Comparison of ENCODE assay signal across 26 cellular contexts in genomic region chr17:60130466-60130865, GRCh38. TPM values are rescaled to one million over a fixed set of nuclear protein-coding genes. Genes with fewer than 3 reads are reported as not detected.
"Had no signal": no experiment of that assay in that cellular context is flagged by ENCODE, and none has a peak within 500 bp of the region (broad histone marks: within the 10 kb centered on the region; RNA-seq: fewer than 3 reads in every experiment).

No MANE protein-coding gene starts in this region.

- H3K4me3 ChIP-seq: neural progenitor cell, ovary, psoas muscle, skin epidermis, smooth muscle cell, spleen, stomach, thoracic aorta, thyroid gland, tibial nerve, upper lobe of right lung, uterus had no signal

- H3K79me2 ChIP-seq: parathyroid adenoma had no signal

- H3K27ac ChIP-seq: neural progenitor cell, ovary, parathyroid adenoma, psoas muscle, skin epidermis, spleen, stomach, thoracic aorta, thyroid gland, tibial nerve, upper lobe of right lung, uterus had no signal

- H3K36me3 ChIP-seq: neural progenitor cell, ovary, thyroid gland, upper lobe of right lung, uterus had no signal

- H3K9me3 ChIP-seq: ovary, psoas muscle, spleen, stomach, thoracic aorta, thyroid gland, tibial nerve, upper lobe of right lung, uterus had no signal

- H3K27me3 ChIP-seq: ovary, spleen, thyroid gland, uterus had no signal

- H2AFZ ChIP-seq: neural progenitor cell, parathyroid adenoma had no signal

- ATAC-seq: naive thymus-derived CD4-positive, alpha-beta T cell; natural killer cell; psoas muscle; right cardiac atrium; sciatic nerve; stimulated activated effector memory CD8-positive, alpha-beta T cell treated with anti-CD3 and anti-CD28 coated beads, Interleukin-12 subunit alpha, Interleukin-12 subunit beta, amount 100 ng/mL, for 72 hours; stimulated activated naive B cell treated with anti-CD40 and anti-IgM and Interleukin-4, amounts not matched to agents 10 μg/mL and 1 μg/mL and 100 μg/mL, for 72 hours; upper lobe of right lung had no signal

- DNase-seq: naive thymus-derived CD4-positive, alpha-beta T cell; natural killer cell; occipital lobe; ovary; psoas muscle; right cardiac atrium; spleen; stimulated activated CD4-positive, alpha-beta T cell treated with anti-CD3 and anti-CD28 coated beads, Interleukin-12 subunit alpha, Interleukin-12 subunit beta, amount 100 ng/mL, for 4 hours; stimulated activated CD4-positive, alpha-beta T cell treated with anti-CD3 and anti-CD28 coated beads, Interleukin-1b, Interleukin-23, amount 100 ng/mL, for 48 hours; stimulated activated CD4-positive, alpha-beta T cell treated with anti-CD3 and anti-CD28 coated beads, Interleukin-4, amount 100 ng/mL, for 24 hours; stimulated activated naive B cell treated with anti-CD40 and anti-IgM and Interleukin-4, amounts not matched to agents 10 μg/mL and 1 μg/mL and 100 μg/mL, for 72 hours; stimulated activated naive CD4-positive, alpha-beta T cell treated with Interleukin-2 at 50 U/mL for 16 hours; stomach; thyroid gland; upper lobe of right lung; uterus had no signal

- H3K9ac ChIP-seq: neural progenitor cell, parathyroid adenoma had no signal

- H3K4me1 ChIP-seq: parathyroid adenoma, uterus had no signal

- H3K4me2 ChIP-seq: neural progenitor cell, smooth muscle cell had no signal

RNA-seq across cellular contexts. Expression of gene CA4, which starts 19.3 kb away (rescaled TPM):
- total RNA-seq: naive thymus-derived CD4-positive, alpha-beta T cell; osteoblast; smooth muscle cell had no signal
- polyA plus RNA-seq: naive thymus-derived CD4-positive, alpha-beta T cell; neural cell had no signal
